1 cellular context compared by ENCODE assay signal in the genomic region with DNA sequence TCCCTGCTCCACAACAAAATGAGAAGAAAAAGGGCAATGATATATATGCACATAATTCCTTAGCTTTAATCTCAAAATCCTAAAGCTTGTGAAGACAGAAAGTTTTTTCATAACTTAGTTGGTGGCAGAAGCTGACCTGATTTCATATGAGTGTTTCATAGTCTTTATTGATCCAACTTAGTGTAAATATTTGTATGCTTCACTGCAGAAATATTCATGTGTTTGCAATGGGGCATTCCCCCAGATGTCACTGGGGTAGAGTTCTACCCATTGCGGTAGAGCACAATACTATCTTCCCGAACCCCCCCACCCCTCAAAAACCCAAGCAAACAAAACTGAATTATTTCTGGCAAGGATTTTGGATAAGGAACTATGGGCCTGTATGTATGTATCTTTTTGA.
A peak's percentile ranks its signal among the peaks of the same experiment; 100 is the strongest.
TF ChIP-seq lines count a peak whose summit lies in the region.

No MANE protein-coding gene starts in this region.

TF ChIP-seq in HepG2, 621 proteins besides CTCF, POLR2A, EP300 and RAD21 (continued from another document and continues in another):
- TF ChIP-seq TCF7 (IDR thresholded peaks at IDR 0.05; ENCODE audit: low read depth) (no peak), ZSCAN30 (CRISPR knock-in tag; IDR thresholded peaks at IDR 0.05) (no peak), CHD4 (IDR thresholded peaks at IDR 0.05; ENCODE audit: borderline replicate concordance, low read length) (no peak), JUNB (CRISPR knock-in tag; IDR thresholded peaks at IDR 0.05; ENCODE audit: borderline replicate concordance) (no peak), SMARCC2 (IDR thresholded peaks at IDR 0.05) (no peak), GABPA (IDR thresholded peaks at IDR 0.05; ENCODE audit: low read depth, low read length) (no peak), GABPA (CRISPR knock-in tag; IDR thresholded peaks at IDR 0.05; ENCODE audit: low read depth) (0 out of 2 replicates have a peak, but pooled peaks have one; percentile 10), RARA (CRISPR knock-in tag; IDR thresholded peaks at IDR 0.05) (peak; percentile 84), GFI1 (CRISPR knock-in tag; IDR thresholded peaks at IDR 0.05; ENCODE audit: borderline replicate concordance) (0 out of 2 replicates have a peak, but pooled peaks have one; percentile 25), MIXL1 (CRISPR knock-in tag; IDR thresholded peaks at IDR 0.05) (0 out of 2 replicates have a peak, but pooled peaks have one; percentile 14), ZNF788 (CRISPR knock-in tag; IDR thresholded peaks at IDR 0.05; ENCODE audit: borderline replicate concordance) (no peak), REXO4 (CRISPR knock-in tag; IDR thresholded peaks at IDR 0.05; ENCODE audit: borderline replicate concordance) (no peak), GATAD1 (CRISPR knock-in tag; IDR thresholded peaks at IDR 0.05) (no peak), FOXA3 (CRISPR knock-in tag; IDR thresholded peaks at IDR 0.05) (peak; percentile 76), POGZ (CRISPR knock-in tag; IDR thresholded peaks at IDR 0.05) (peak; percentile 81), ZNF20 (CRISPR knock-in tag; IDR thresholded peaks at IDR 0.05) (no peak), NCOA1 (CRISPR knock-in tag; IDR thresholded peaks at IDR 0.05) (no peak), ZMYM3 (CRISPR knock-in tag; IDR thresholded peaks at IDR 0.05) (no peak), ZNF607 (CRISPR knock-in tag; IDR thresholded peaks at IDR 0.05; ENCODE audit: borderline replicate concordance) (no peak), SOX6 (IDR thresholded peaks at IDR 0.05) (no peak), SOX6 (CRISPR knock-in tag; IDR thresholded peaks at IDR 0.05) (peak; percentile 59), NPAS2 (CRISPR knock-in tag; IDR thresholded peaks at IDR 0.05; ENCODE audit: borderline replicate concordance) (no peak), MLLT10 (CRISPR knock-in tag; IDR thresholded peaks at IDR 0.05) (no peak), ZNF644 (CRISPR knock-in tag; IDR thresholded peaks at IDR 0.05; ENCODE audit: low read depth) (peak; percentile 73), PAXIP1 (CRISPR knock-in tag; conservative IDR thresholded peaks at IDR 0.05) (peak; percentile 65), ZNF557 (CRISPR knock-in tag; IDR thresholded peaks at IDR 0.05) (no peak), ATF7-NPFF (CRISPR knock-in tag; IDR thresholded peaks at IDR 0.05; ENCODE audit: low read depth) (no peak), SAP130 (CRISPR knock-in tag; IDR thresholded peaks at IDR 0.05; ENCODE audit: low read depth) (0 out of 2 replicates have a peak, but pooled peaks have one; percentile 15), PTBP1 (IDR thresholded peaks at IDR 0.05; ENCODE audit: low read depth, low read length, poor library complexity, severe bottlenecking) (no peak), ZNF552 (CRISPR knock-in tag; IDR thresholded peaks at IDR 0.05; ENCODE audit: borderline replicate concordance) (no peak), ONECUT2 (CRISPR knock-in tag; IDR thresholded peaks at IDR 0.05) (peak; percentile 69; the same call in 1 of the 2 replicates), TBL1XR1 (IDR thresholded peaks at IDR 0.05; ENCODE audit: borderline replicate concordance, low read length, partially characterized antibody) (peak; percentile 32), ZNF33B (CRISPR knock-in tag; IDR thresholded peaks at IDR 0.05) (no peak), SKI (IDR thresholded peaks at IDR 0.05; ENCODE audit: partially characterized antibody) (peak; percentile 42), BCLAF1 (IDR thresholded peaks at IDR 0.05) (no peak), PRDM4 (CRISPR knock-in tag; IDR thresholded peaks at IDR 0.05; ENCODE audit: borderline replicate concordance) (no peak), ZNF652 (CRISPR knock-in tag; IDR thresholded peaks at IDR 0.05; ENCODE audit: borderline replicate concordance, low read depth) (no peak; the same call in 1 of the 2 replicates), ZSCAN20 (CRISPR knock-in tag; IDR thresholded peaks at IDR 0.05; ENCODE audit: borderline replicate concordance) (no peak), ZNF878 (CRISPR knock-in tag; IDR thresholded peaks at IDR 0.05) (no peak), ZMYM4 (CRISPR knock-in tag; IDR thresholded peaks at IDR 0.05) (no peak; the same call in 1 of the 2 replicates), ZNF879 (CRISPR knock-in tag; IDR thresholded peaks at IDR 0.05) (no peak), PHF20 (CRISPR knock-in tag; IDR thresholded peaks at IDR 0.05) (no peak), PAWR (CRISPR knock-in tag; IDR thresholded peaks at IDR 0.05; ENCODE audit: borderline replicate concordance) (no peak), AHR (CRISPR knock-in tag; IDR thresholded peaks at IDR 0.05) (no peak), FOXA1 (IDR thresholded peaks at IDR 0.05) (peak; percentile 55; the same call in 1 of the 2 replicates), FOXA1 (CRISPR knock-in tag; IDR thresholded peaks at IDR 0.05) (no peak), TEAD2 (CRISPR knock-in tag; IDR thresholded peaks at IDR 0.05) (no peak), THAP11 (CRISPR knock-in tag; IDR thresholded peaks at IDR 0.05) (0 out of 2 replicates have a peak, but pooled peaks have one; percentile 17), MED13 (CRISPR knock-in tag; IDR thresholded peaks at IDR 0.05) (no peak)
- TF ChIP-seq, protein P1, sequence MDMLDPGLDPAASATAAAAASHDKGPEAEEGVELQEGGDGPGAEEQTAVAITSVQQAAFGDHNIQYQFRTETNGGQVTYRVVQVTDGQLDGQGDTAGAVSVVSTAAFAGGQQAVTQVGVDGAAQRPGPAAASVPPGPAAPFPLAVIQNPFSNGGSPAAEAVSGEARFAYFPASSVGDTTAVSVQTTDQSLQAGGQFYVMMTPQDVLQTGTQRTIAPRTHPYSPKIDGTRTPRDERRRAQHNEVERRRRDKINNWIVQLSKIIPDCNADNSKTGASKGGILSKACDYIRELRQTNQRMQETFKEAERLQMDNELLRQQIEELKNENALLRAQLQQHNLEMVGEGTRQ (IDR thresholded peaks at IDR 0.05; ENCODE audit: low read depth, low read length) = no peak
- TF ChIP-seq, protein P1 (CRISPR knock-in tag; IDR thresholded peaks at IDR 0.05; ENCODE audit: borderline replicate concordance) = no peak
- TF ChIP-seq, protein P2, sequence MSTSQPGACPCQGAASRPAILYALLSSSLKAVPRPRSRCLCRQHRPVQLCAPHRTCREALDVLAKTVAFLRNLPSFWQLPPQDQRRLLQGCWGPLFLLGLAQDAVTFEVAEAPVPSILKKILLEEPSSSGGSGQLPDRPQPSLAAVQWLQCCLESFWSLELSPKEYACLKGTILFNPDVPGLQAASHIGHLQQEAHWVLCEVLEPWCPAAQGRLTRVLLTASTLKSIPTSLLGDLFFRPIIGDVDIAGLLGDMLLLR (CRISPR knock-in tag; IDR thresholded peaks at IDR 0.05) = no peak
- TF ChIP-seq, protein P3, sequence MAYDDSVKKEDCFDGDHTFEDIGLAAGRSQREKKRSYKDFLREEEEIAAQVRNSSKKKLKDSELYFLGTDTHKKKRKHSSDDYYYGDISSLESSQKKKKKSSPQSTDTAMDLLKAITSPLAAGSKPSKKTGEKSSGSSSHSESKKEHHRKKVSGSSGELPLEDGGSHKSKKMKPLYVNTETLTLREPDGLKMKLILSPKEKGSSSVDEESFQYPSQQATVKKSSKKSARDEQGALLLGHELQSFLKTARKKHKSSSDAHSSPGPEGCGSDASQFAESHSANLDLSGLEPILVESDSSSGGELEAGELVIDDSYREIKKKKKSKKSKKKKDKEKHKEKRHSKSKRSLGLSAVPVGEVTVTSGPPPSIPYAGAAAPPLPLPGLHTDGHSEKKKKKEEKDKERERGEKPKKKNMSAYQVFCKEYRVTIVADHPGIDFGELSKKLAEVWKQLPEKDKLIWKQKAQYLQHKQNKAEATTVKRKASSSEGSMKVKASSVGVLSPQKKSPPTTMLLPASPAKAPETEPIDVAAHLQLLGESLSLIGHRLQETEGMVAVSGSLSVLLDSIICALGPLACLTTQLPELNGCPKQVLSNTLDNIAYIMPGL (CRISPR knock-in tag; IDR thresholded peaks at IDR 0.05; ENCODE audit: borderline replicate concordance in 1 of 2, low read depth in 1 of 2) = no peak
- TF ChIP-seq, protein P4, sequence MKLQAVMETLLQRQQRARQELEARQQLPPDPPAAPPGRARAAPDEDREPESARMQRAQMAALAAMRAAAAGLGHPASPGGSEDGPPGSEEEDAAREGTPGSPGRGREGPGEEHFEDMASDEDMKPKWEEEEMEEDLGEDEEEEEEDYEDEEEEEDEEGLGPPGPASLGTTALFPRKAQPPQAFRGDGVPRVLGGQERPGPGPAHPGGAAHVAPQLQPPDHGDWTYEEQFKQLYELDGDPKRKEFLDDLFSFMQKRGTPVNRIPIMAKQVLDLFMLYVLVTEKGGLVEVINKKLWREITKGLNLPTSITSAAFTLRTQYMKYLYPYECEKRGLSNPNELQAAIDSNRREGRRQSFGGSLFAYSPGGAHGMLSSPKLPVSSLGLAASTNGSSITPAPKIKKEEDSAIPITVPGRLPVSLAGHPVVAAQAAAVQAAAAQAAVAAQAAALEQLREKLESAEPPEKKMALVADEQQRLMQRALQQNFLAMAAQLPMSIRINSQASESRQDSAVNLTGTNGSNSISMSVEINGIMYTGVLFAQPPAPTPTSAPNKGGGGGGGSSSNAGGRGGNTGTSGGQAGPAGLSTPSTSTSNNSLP (IDR thresholded peaks at IDR 0.05; ENCODE audit: low read depth, low read length) = peak; percentile 81
